8 cellular contexts compared by ENCODE assay signal in the genomic region with DNA sequence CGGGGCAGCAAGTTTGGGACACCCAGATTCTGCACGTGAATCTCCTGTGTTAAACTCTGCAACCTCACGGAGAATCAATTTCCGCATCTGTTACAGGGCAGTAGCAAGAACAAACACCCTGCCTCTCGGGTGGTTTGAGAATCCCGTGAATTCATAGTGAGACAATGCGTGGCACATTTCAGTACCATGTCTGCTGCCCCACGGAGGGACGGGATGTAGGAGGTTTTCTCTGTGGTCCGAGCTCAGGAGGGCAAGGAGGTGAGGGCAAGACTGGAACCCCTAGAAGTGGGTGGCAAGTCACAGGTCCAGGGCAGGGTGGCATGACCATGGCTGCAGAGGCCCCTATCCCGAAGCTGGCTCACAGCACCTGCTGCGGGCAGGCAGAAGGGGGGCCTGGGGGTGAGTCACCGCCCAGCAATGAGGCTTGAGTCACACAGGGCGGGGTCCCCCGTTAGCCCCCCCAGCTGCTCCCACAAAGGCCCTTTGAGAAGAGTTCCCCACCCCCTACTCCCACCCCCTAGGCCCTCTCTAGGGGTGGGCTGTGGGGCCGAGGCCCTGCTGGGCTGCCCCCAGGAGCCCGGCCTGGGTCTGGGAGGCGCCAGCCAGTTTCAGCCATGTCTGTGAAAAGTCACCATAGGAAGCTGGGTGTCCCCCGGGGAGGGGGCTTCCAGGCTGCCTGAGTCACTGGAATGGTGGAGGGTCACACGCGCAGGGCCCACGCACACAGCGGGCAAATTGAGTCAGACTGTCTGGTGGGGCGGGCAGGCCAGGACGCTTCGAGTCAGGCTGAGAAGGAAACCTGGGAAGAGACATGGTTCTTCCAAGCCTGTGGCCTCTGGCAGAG. TPM values are rescaled to one million over a fixed set of nuclear protein-coding genes. Genes with fewer than 3 reads are reported as not detected.
DNase-seq lines count a peak whose midpoint lies in the region; ATAC-seq and TF ChIP-seq lines count a peak whose summit lies in the region.

No MANE protein-coding gene starts in this region.

- H3K79me1 ChIP-seq in mesendoderm (ENCODE audit: low read length), result no peaks in the 10 kb centered on the region

- peak; percentile 94 for DNase-seq in ACHN
- peak; percentile 94 for DNase-seq in LoVo (ENCODE audit: low spot score)
- DNase-seq in activated CD8-positive, alpha-beta memory T cell treated with anti-CD3 and anti-CD28 coated beads, Interleukin-2, amount 50 U/mL, for 48 hours, result peak; percentile 77
- peak; percentile 88 for DNase-seq in mesendoderm
- DNase-seq in stomach, result peak; percentile 83

- no peaks in the 10 kb centered on the region for H3K27me3 ChIP-seq in endocrine pancreas (ENCODE audit: control insufficient read depth, insufficient read depth, low read length)
- no peaks in the 10 kb centered on the region for H3K27me3 ChIP-seq in mesendoderm (ENCODE audit: insufficient read depth, low read length, poor library complexity)
- H3K27me3 ChIP-seq in stomach, result no peaks in the 10 kb centered on the region

- H3K56ac ChIP-seq in mesendoderm (ENCODE audit: low read length), result peak overlapping the region; percentile 76

- H3K36me3 ChIP-seq in endocrine pancreas (ENCODE audit: control insufficient read depth, insufficient read depth, low read length) (no peaks in the 10 kb centered on the region), mesendoderm (ENCODE audit: control insufficient read depth, insufficient read depth, low read length) (no peaks in the 10 kb centered on the region), stomach (no peaks in the 10 kb centered on the region)

- H3K9ac ChIP-seq in endocrine pancreas (ENCODE audit: control insufficient read depth, insufficient read depth, low read length) (peak overlapping the region; percentile 95), mesendoderm (ENCODE audit: low read length) (peak overlapping the region; percentile 34)

- H4K8ac ChIP-seq in mesendoderm (ENCODE audit: low read depth, low read length), result no peak overlapping the region

- H3K4me2 ChIP-seq in mesendoderm (ENCODE audit: low read length), result peak overlapping the region; percentile 7

- H3K9me3 ChIP-seq in endocrine pancreas (ENCODE audit: control insufficient read depth, low read length), result no peaks in the 10 kb centered on the region
- H3K9me3 ChIP-seq in stomach, result no peaks in the 10 kb centered on the region

- peak overlapping the region; percentile 21 for H4K5ac ChIP-seq in mesendoderm (ENCODE audit: low read length)

- H3K23ac ChIP-seq in mesendoderm (ENCODE audit: low read length), result no peak overlapping the region

- peak overlapping the region; percentile 16 for H2BK120ac ChIP-seq in mesendoderm (ENCODE audit: low read depth, low read length)

- H3K27ac ChIP-seq in mesendoderm (ENCODE audit: low read depth, low read length) (peak overlapping the region; percentile 87), stomach (peak overlapping the region; percentile 86 to 100 (median 99))

- H3K79me2 ChIP-seq in mesendoderm (ENCODE audit: control insufficient read depth, insufficient read depth, low read length), result no peaks in the 10 kb centered on the region

- peak; percentile 69 for TF ChIP-seq EP300 in stomach (IDR thresholded peaks at IDR 0.05)

- peak overlapping the region; percentile 80 for H2BK5ac ChIP-seq in mesendoderm (ENCODE audit: low read length)

- H2AK5ac ChIP-seq in mesendoderm (ENCODE audit: low read length), result no peak overlapping the region

- WGBS in mesendoderm (ENCODE audit: extremely low coverage, insufficient coverage, low lambda C conversion rate), result no CpG with 5 or more reads among the region's 26 CpGs
- 13 to 36% (median 33%) methylated on average over 16 to 26 of the region's 26 CpGs for WGBS in stomach, 5 donors

- peak overlapping the region; percentile 62 for H3K4me3 ChIP-seq in endocrine pancreas (ENCODE audit: control insufficient read depth, insufficient read depth, low read length)
- H3K4me3 ChIP-seq in mesendoderm (ENCODE audit: low read length), result no peak overlapping the region
- H3K4me3 ChIP-seq in stomach, result peak overlapping the region; percentile 18 to 44 (median 34)

- no peak for ATAC-seq in HG02885 (IDR thresholded peaks at IDR 0.05; ENCODE audit: poor library complexity, unreplicated experiment)
- no peak for ATAC-seq in HG03378 (IDR thresholded peaks at IDR 0.05; ENCODE audit: unreplicated experiment)

- intact Hi-C loops in stomach (cut with DNase I; ENCODE audit: low total_unique reads), result no loop called here

- peak overlapping the region; percentile 28 for H3K4ac ChIP-seq in mesendoderm (ENCODE audit: low read depth, low read length)

- no peak for TF ChIP-seq POLR2A in stomach (IDR thresholded peaks at IDR 0.05)

- in situ Hi-C loops in ACHN (cut with HindIII; ENCODE audit: low pct_ligation_motif_present, low pct_unique_long_range_greater_than_20kb, low sequenced_read_pairs), result no loop called here

- H3K4me1 ChIP-seq in endocrine pancreas (ENCODE audit: control insufficient read depth, insufficient read depth, low read length), result peaks cover 4% of the 10 kb centered on the region
- peaks cover 5% of the 10 kb centered on the region for H3K4me1 ChIP-seq in mesendoderm (ENCODE audit: control insufficient read depth, low read depth, low read length)
- peaks cover 34 to 75% (median 51%) of the 10 kb centered on the region in 4 donors for H3K4me1 ChIP-seq in stomach

- TF ChIP-seq CTCF in stomach (IDR thresholded peaks at IDR 0.05), result no peak

- no peak overlapping the region for H2BK15ac ChIP-seq in mesendoderm (replicated peaks; ENCODE audit: low read depth)

- peak overlapping the region; percentile 33 for H3K18ac ChIP-seq in mesendoderm (ENCODE audit: low read length)

RNA-seq across cellular contexts. Expression of a gene that starts 25.8 kb away (rescaled TPM):
- 1.2 TPM for polyA plus RNA-seq in mesendoderm (2013, experiment 1 of 2)
- polyA plus RNA-seq in mesendoderm (2013, experiment 2 of 2), result 0.85 TPM
- not detected for total RNA-seq in stomach
- polyA plus RNA-seq in stomach, result 1 to 10 TPM in 1 of 3 donors, not detected in 2; 1.2 TPM

RNA-seq across cellular contexts. Expression of a gene that starts 54.8 kb away (rescaled TPM):
- 2.2 TPM for polyA plus RNA-seq in mesendoderm (2013, experiment 1 of 2)
- 1.8 TPM for polyA plus RNA-seq in mesendoderm (2013, experiment 2 of 2)
- 10 to 100 TPM in 1 of 5 donors, 1 to 10 TPM in 2, under 1 TPM in 1, not detected in 1; 0.87 to 14.3 (median 1.8) TPM for total RNA-seq in stomach
- 1 to 10 TPM; 1.7 to 5.8 (median 3.7) TPM for polyA plus RNA-seq in stomach

RNA-seq across cellular contexts. Expression of a gene that starts 54.9 kb away (rescaled TPM):
- 12.2 TPM for polyA plus RNA-seq in mesendoderm (2013, experiment 1 of 2)
- polyA plus RNA-seq in mesendoderm (2013, experiment 2 of 2), result 12.1 TPM
- 100 to 1,000 TPM in 1 of 5 donors, 10 to 100 TPM in 4; 24.8 to 381 (median 49.6) TPM for total RNA-seq in stomach
- 10 to 100 TPM; 28.0 to 38.8 (median 38.2) TPM for polyA plus RNA-seq in stomach

RNA-seq across cellular contexts. Expression of a gene that starts 55.9 kb away (rescaled TPM):
- 31.4 TPM for polyA plus RNA-seq in mesendoderm (2013, experiment 1 of 2)
- 30.0 TPM for polyA plus RNA-seq in mesendoderm (2013, experiment 2 of 2)
- 10 to 100 TPM in 1 of 5 donors, 1 to 10 TPM in 4; 2.2 to 14.0 (median 4.3) TPM for total RNA-seq in stomach
- polyA plus RNA-seq in stomach, result 1 to 10 TPM; 2.3 to 4.9 (median 3.0) TPM
